2 cellular contexts compared by ENCODE assay signal in genomic region chr2:110473059-110473358, GRCh38. TPM values are rescaled to one million over a fixed set of nuclear protein-coding genes. Genes with fewer than 3 reads are reported as not detected.
"Had no signal": no experiment of that assay in that cellular context is flagged by ENCODE, and none has a peak within 500 bp of the region (broad histone marks: within the 10 kb centered on the region; RNA-seq: fewer than 3 reads in every experiment).

No MANE protein-coding gene starts in this region.

RNA-seq across cellular contexts. Expression of gene LIMS4, which starts 0.4 kb away (rescaled TPM):
- total RNA-seq: activated CD4-positive, alpha-beta T cell treated with anti-CD3 and anti-CD28 coated beads, Interleukin-2, amount 10 ng/mL, durations not matched to agents 24 days and 14 days; activated T-helper 1 cell treated with anti-CD3 and anti-CD28 coated beads, Interleukin-12 subunit alpha, Interleukin-12 subunit beta, Interleukin-2, Interleukin-4 antibody, amounts not matched to agents 30 ng/mL and 10 ng/mL and 1 ng/mL, durations not matched to agents 14 hours and 24 hours and 36 hours had no signal
